Comparison of ENCODE assay signal across 23 cellular contexts in genomic region chr4:144985536-144985935, GRCh38.
A peak's percentile ranks its signal among the peaks of the same experiment; 100 is the strongest.
DNase-seq lines count a peak whose midpoint lies in the region; ATAC-seq and TF ChIP-seq lines count a peak whose summit lies in the region.
"Had no signal": no experiment of that assay in that cellular context is flagged by ENCODE, and none has a peak within 500 bp of the region (broad histone marks: within the 10 kb centered on the region; RNA-seq: fewer than 3 reads in every experiment).

No MANE protein-coding gene starts in this region.

- DNase-seq in EH (ENCODE audit: low read depth) (peak; percentile 12), adipocyte (ENCODE audit: low read depth) (peak; percentile 22), fibroblast of the aortic adventitia (ENCODE audit: low read depth) (peak; percentile 45), stromal cell of bone marrow (ENCODE audit: low read depth) (peak; percentile 1), occipital lobe (lab: John Stamatoyannopoulos, UW) (no peak), OCI-M2 (lab: John Stamatoyannopoulos, UW; ENCODE audit: unreplicated experiment) (no peak)
- no peak for DNase-seq in activated naive CD4-positive, alpha-beta T cell (lab: John Stamatoyannopoulos, UW)
- DNase-seq: DMS53; EL; GF-D8; GOT3; HCEC 1CT; KG1; NCI-H1092 treated with DMSO at 0.1 percent for 48 hours; NCI-H1436 treated with DMSO at 0.1 percent for 48 hours; NCI-H2029; NCI-H226; NCI-H524; NCI-H774; NK-92 treated with Interleukin-12 subunit alpha and Interleukin-12 subunit beta, amount 100 ng/mL, for 24 hours had no signal

- ATAC-seq in HG02623 (IDR thresholded peaks at IDR 0.05; ENCODE audit: unreplicated experiment), result no peak
- ATAC-seq: GM12878, Panc1 had no signal

- H3K4me1 ChIP-seq in adipocyte (ENCODE audit: control insufficient read depth, insufficient read depth, low read length), result peaks cover 17% of the 10 kb centered on the region

- no peak for TF ChIP-seq CTCF in fibroblast of the aortic adventitia (IDR thresholded peaks at IDR 0.05; ENCODE audit: insufficient read depth, low read length)

- H3K9me3 ChIP-seq in adipocyte (ENCODE audit: control insufficient read depth, low read length), result no peaks in the 10 kb centered on the region

- no peaks in the 10 kb centered on the region for H3K36me3 ChIP-seq in adipocyte (ENCODE audit: control insufficient read depth, insufficient read depth, low read length, severe bottlenecking)

- no peak overlapping the region for H3K9ac ChIP-seq in adipocyte (ENCODE audit: low read length)

- H3K27me3 ChIP-seq in adipocyte (replicated peaks; ENCODE audit: control insufficient read depth, insufficient read depth, low read length), result no peaks in the 10 kb centered on the region

- no peak overlapping the region for H3K4me3 ChIP-seq in adipocyte (ENCODE audit: low read length)
- H3K4me3 ChIP-seq in fibroblast of the aortic adventitia (ENCODE audit: low read depth, low read length), result no peak overlapping the region
- H3K4me3 ChIP-seq: GM12878 had no signal

Comparison
In these comparisons a context has a peak if more than half of its experiments do, and no peak if none do; other contexts are left out.
1. DNase-seq: peak in EH (single experiment), adipocyte (single experiment), fibroblast of the aortic adventitia (single experiment) and stromal cell of bone marrow (single experiment); none in occipital lobe (single experiment), OCI-M2 (single experiment) and activated naive CD4-positive, alpha-beta T cell (0 of 4).